Comparison of ENCODE assay signal across 8 cellular contexts in genomic region chr1:45339694-45340558, GRCh38. TPM values are rescaled to one million over a fixed set of nuclear protein-coding genes. Genes with fewer than 3 reads are reported as not detected.
A peak's percentile ranks its signal among the peaks of the same experiment; 100 is the strongest.
DNase-seq lines count a peak whose midpoint lies in the region; ATAC-seq, FAIRE-seq and TF ChIP-seq lines count a peak whose summit lies in the region.

Gene MUTYH, minus strand, starts transcription at chr1:45340440. Its CDS starts 5,935 bp downstream, at chr1:45334505.
Gene TOE1, plus strand, starts transcription at chr1:45340170. Its CDS starts 83 bp downstream, at chr1:45340253.

- no peaks in the 10 kb centered on the region for H3K36me3 ChIP-seq in ovary
- peaks cover 24 to 28% of the 10 kb centered on the region in 2 donors for H3K36me3 ChIP-seq in thyroid gland

- peaks cover 47% of the 10 kb centered on the region for H3K4me1 Mint-ChIP-seq in activated naive CD8-positive, alpha-beta T cell treated with anti-CD3 and anti-CD28 coated beads, Interleukin-2, amount 50 U/mL, for 24 hours

- H3K9me3 ChIP-seq in ovary (no peaks in the 10 kb centered on the region), thyroid gland (no peaks in the 10 kb centered on the region)

- peak within 1 kb of the TSS; percentile 100 for H3K27ac Mint-ChIP-seq in activated naive CD8-positive, alpha-beta T cell treated with anti-CD3 and anti-CD28 coated beads, Interleukin-2, amount 50 U/mL, for 24 hours

- DNase-seq in GM12891 (ENCODE audit: insufficient read length, low spot score) (peak; percentile 94), NCI-H1436 (lab: John Stamatoyannopoulos, UW) (peak; percentile 90), SW480 (ENCODE audit: low spot score) (peak; percentile 88), Right ventricle myocardium superior (peak; percentile 97), ovary (peak; percentile 89 to 95 (median 90)), thyroid gland (peak; percentile 94 to 95)
- peak; percentile 97 for DNase-seq in activated naive CD8-positive, alpha-beta T cell treated with anti-CD3 and anti-CD28 coated beads, Interleukin-2, amount 50 U/mL, for 24 hours

- TF ChIP-seq POLR2A in GM12891 (IDR thresholded peaks at IDR 0.05; ENCODE audit: low read depth, low read length) (peak; percentile 72), ovary (IDR thresholded peaks at IDR 0.05) (peak; percentile 42), thyroid gland (IDR thresholded peaks at IDR 0.05) (peak; percentile 20 to 78)

- intact Hi-C loops in Right ventricle myocardium superior (cut with DNase I) (no loop called here), ovary (cut with DNase I) (loop anchor here in 1 of 4 donors (10.0 kb wide), 1 partner anchor 245 kb away; the partner anchor contains the start of gene NASP), thyroid gland (cut with DNase I) (no loop called here)

- peak within 1 kb of the TSS; percentile 100 for H3K4me3 Mint-ChIP-seq in activated naive CD8-positive, alpha-beta T cell treated with anti-CD3 and anti-CD28 coated beads, Interleukin-2, amount 50 U/mL, for 24 hours

- H3K9me3 Mint-ChIP-seq in activated naive CD8-positive, alpha-beta T cell treated with anti-CD3 and anti-CD28 coated beads, Interleukin-2, amount 50 U/mL, for 24 hours, result peaks cover 4% of the 10 kb centered on the region

- ATAC-seq in HG02798 (IDR thresholded peaks at IDR 0.05; ENCODE audit: poor library complexity, unreplicated experiment), result peak; percentile 91
- ATAC-seq in activated naive CD8-positive, alpha-beta T cell treated with anti-CD3 and anti-CD28 coated beads, Interleukin-2, amount 50 U/mL, for 24 hours, result peak; percentile 91
- ATAC-seq in Right ventricle myocardium superior (ENCODE audit: poor library complexity), result peak; percentile 97

- no peaks in the 10 kb centered on the region for H3K27me3 Mint-ChIP-seq in activated naive CD8-positive, alpha-beta T cell treated with anti-CD3 and anti-CD28 coated beads, Interleukin-2, amount 50 U/mL, for 24 hours

- WGBS in ovary, 3 donors, result 0 to 1% (median 1%) methylated on average over 69 to 74 of the region's 74 CpGs
- WGBS in thyroid gland, 2 donors, result 2% methylated on average over 24 to 26 of the region's 74 CpGs

- TF ChIP-seq CTCF in ovary (IDR thresholded peaks at IDR 0.05) (peak in 1 of 3 donors; percentile 30), thyroid gland (IDR thresholded peaks at IDR 0.05) (peak in 1 of 6 experiments; percentile 12)

- H3K4me3 ChIP-seq in ovary (peak within 1 kb of the TSS; percentile 55), thyroid gland (replicated peaks in 1 of 3) (peak within 1 kb of the TSS; percentile 63 to 78 (median 74))

- FAIRE-seq in GM12891 (lab: Jason Lieb, UNC), result peak; percentile 98

- TF ChIP-seq EP300 in ovary (IDR thresholded peaks at IDR 0.05), result no peak

- peaks cover 57% of the 10 kb centered on the region for H3K36me3 Mint-ChIP-seq in activated naive CD8-positive, alpha-beta T cell treated with anti-CD3 and anti-CD28 coated beads, Interleukin-2, amount 50 U/mL, for 24 hours (ENCODE audit: low read depth)

- peak within 1 kb of the TSS; percentile 77 to 89 for H3K27ac ChIP-seq in ovary
- peak within 1 kb of the TSS; percentile 93 to 96 (median 94) for H3K27ac ChIP-seq in thyroid gland

- H3K4me1 ChIP-seq in ovary (ENCODE audit: insufficient read depth) (peaks cover 7% of the 10 kb centered on the region), thyroid gland (peaks cover 18 to 23% of the 10 kb centered on the region in 2 donors)

- H3K27me3 ChIP-seq in ovary (no peaks in the 10 kb centered on the region), thyroid gland (no peaks in the 10 kb centered on the region)

TF ChIP-seq in GM12891, 5 proteins besides CTCF, POLR2A, EP300 and RAD21:
- TF ChIP-seq POLR2AphosphoS5 (IDR thresholded peaks at IDR 0.05; ENCODE audit: low read depth, low read length) (peak; percentile 79; the same call in 1 of the 2 replicates), TAF1 (IDR thresholded peaks at IDR 0.05; ENCODE audit: low read depth, low read length) (peak; percentile 73), SPI1 (IDR thresholded peaks at IDR 0.05; ENCODE audit: low read depth, low read length) (no peak), POU2F2 (IDR thresholded peaks at IDR 0.05; ENCODE audit: low read depth, low read length) (0 out of 2 replicates have a peak, but pooled peaks have one; percentile 2)

RNA-seq across cellular contexts. Expression of gene MUTYH, which starts in this region (rescaled TPM):
- 20.9 TPM for polyA plus RNA-seq in GM12891 (2012; ENCODE audit: low read depth, missing spikeins)
- total RNA-seq in Right ventricle myocardium superior (6.1 TPM), ovary (10 to 100 TPM; 23.0 to 38.8 (median 27.4) TPM), thyroid gland (10 to 100 TPM; 23.7 to 45.9 (median 31.7) TPM)
- 10 to 100 TPM; 10.6 to 25.3 TPM for polyA plus RNA-seq in ovary

RNA-seq across cellular contexts. Expression of gene TOE1, which starts in this region (rescaled TPM):
- 15.6 TPM for polyA plus RNA-seq in GM12891 (2012; ENCODE audit: low read depth, missing spikeins)
- total RNA-seq in Right ventricle myocardium superior, result 2.9 TPM
- total RNA-seq in ovary, result 10 to 100 TPM in 3 of 7 donors, 1 to 10 TPM in 4; 6.7 to 16.3 (median 9.0) TPM
- polyA plus RNA-seq in ovary, result 10 to 100 TPM; 10.7 to 13.5 TPM
- 10 to 100 TPM; 15.7 to 19.8 (median 17.8) TPM for total RNA-seq in thyroid gland

Comparison
In these comparisons a context has a peak if more than half of its experiments do, and no peak if none do; other contexts are left out.
1. Peak in every context shown above with its lines: DNase-seq, ATAC-seq, H3K4me3 ChIP-seq and H3K27ac ChIP-seq.